10 cellular contexts compared by ENCODE assay signal in the genomic region with DNA sequence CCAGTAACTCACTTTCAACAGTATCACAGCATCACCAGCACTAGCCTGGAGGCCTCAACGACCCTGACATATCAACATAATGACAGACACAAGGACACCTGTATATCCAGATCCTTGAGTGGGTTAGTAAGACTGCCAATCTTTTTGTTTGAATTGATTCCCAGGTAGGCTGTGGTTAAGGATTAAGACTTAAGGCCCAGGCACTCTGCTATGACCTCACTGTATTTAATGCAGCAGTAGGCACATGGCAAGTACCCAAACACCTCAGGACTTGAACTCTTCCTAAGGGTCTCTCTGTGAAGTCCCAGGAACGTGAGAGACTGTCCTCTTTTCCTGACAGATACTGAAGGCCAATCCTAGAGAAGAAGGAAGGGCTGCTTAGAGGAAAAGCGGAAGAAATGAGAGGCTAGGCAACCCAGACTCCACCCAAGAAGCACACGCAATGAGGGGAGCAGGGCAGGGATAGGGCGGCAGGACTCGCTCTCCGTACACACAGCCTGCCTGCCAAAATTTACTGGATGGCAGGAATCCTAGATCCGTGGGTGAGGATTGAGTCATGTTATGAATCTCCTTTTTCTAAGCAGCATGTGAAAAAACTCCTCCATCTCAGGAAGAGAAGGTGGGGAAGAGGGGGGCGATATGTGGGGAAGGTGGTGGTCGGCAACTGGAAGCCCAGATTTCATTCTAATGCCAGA.
A peak's percentile ranks its signal among the peaks of the same experiment; 100 is the strongest.
DNase-seq lines count a peak whose midpoint lies in the region; TF ChIP-seq lines count a peak whose summit lies in the region.
"Had no signal": no experiment of that assay in that cellular context is flagged by ENCODE, and none has a peak within 500 bp of the region (broad histone marks: within the 10 kb centered on the region; RNA-seq: fewer than 3 reads in every experiment).

No MANE protein-coding gene starts in this region.

- H3K27ac Mint-ChIP-seq in activated naive CD4-positive, alpha-beta T cell treated with anti-CD3 and anti-CD28 coated beads, Interleukin-2, amount 10 ng/mL, durations not matched to agents 7 days and 5 days: no peak overlapping the region

- in situ Hi-C loops in GM23248 (cut with MboI): no loop called here
- in situ Hi-C loops in astrocyte of the cerebellum (cut with HindIII; ENCODE audit: low sequenced_read_pairs): no loop called here

- H3K27ac ChIP-seq in GM23248 (peak overlapping the region; percentile 81), skeletal muscle tissue (ENCODE audit: low read depth, low read length) (peak overlapping the region; percentile 67)

- H3K4me2 ChIP-seq in GM23248 (ENCODE audit: unreplicated experiment): peak overlapping the region; percentile 56

- no peaks in the 10 kb centered on the region for H3K9me3 Mint-ChIP-seq in activated naive CD4-positive, alpha-beta T cell treated with anti-CD3 and anti-CD28 coated beads, Interleukin-2, amount 10 ng/mL, durations not matched to agents 7 days and 5 days

- H3K9ac ChIP-seq in GM23248: peak overlapping the region; percentile 65
- peak overlapping the region in 2 of 3 donors; percentile 26 to 69 for H3K9ac ChIP-seq in skeletal muscle tissue (ENCODE audit: low read depth in 1 of 3, low read length in 3 of 3)

- H4K20me1 ChIP-seq in GM23248 (ENCODE audit: insufficient read depth): no peaks in the 10 kb centered on the region

- CTCF ChIA-PET in activated naive CD4-positive, alpha-beta T cell treated with anti-CD3 and anti-CD28 coated beads, Interleukin-2, amount 10 ng/mL, durations not matched to agents 7 days and 5 days (lab: Charles Lee): no interaction called here

- H3K4me3 ChIP-seq in GM23248 (peak overlapping the region; percentile 53), astrocyte of the cerebellum (ENCODE audit: low read depth, low read length) (no peak overlapping the region), skeletal muscle tissue (ENCODE audit: low read length in 3 of 3) (peak overlapping the region in 2 of 3 donors; percentile 29 to 49)

- H2AFZ ChIP-seq in GM23248: peak overlapping the region; percentile 81

- no peaks in the 10 kb centered on the region for H3K27me3 Mint-ChIP-seq in activated naive CD4-positive, alpha-beta T cell treated with anti-CD3 and anti-CD28 coated beads, Interleukin-2, amount 10 ng/mL, durations not matched to agents 7 days and 5 days

- H3K9me2 ChIP-seq in GM23248 (ENCODE audit: insufficient read depth): no peaks in the 10 kb centered on the region

- H3K4me1 ChIP-seq in GM23248 (ENCODE audit: insufficient read depth) (peaks cover 37% of the 10 kb centered on the region), skeletal muscle tissue (ENCODE audit: control insufficient read depth in 3 of 3, insufficient read depth in 3 of 3, low read length in 3 of 3) (peaks cover 28 to 45% (median 35%) of the 10 kb centered on the region in 3 donors)

- DNase-seq in GM23248: peak; percentile 97
- peak; percentile 88 for DNase-seq in astrocyte of the cerebellum (ENCODE audit: low read depth)
- DNase-seq in hippocampal formation (lab: John Stamatoyannopoulos, UW): peak; percentile 45 to 81
- DNase-seq in HUDEP-2 (lab: John Stamatoyannopoulos, UW; ENCODE audit: unreplicated experiment in 76 of 76): no peak
- no peak for DNase-seq in central memory CD4-positive, alpha-beta T cell
- DNase-seq in activated CD8-positive, alpha-beta memory T cell treated with anti-CD3 and anti-CD28 coated beads, Interleukin-2, amount 50 U/mL, for 4 hours: no peak
- DNase-seq in activated naive CD4-positive, alpha-beta T cell treated with anti-CD3 and anti-CD28 coated beads, Interleukin-2, amount 10 ng/mL, durations not matched to agents 7 days and 5 days: no peak
- DNase-seq: activated CD4-positive, CD25-positive, alpha-beta regulatory T cell; trophoblast cell had no signal

- H3K79me2 ChIP-seq in GM23248 (ENCODE audit: insufficient read depth): no peaks in the 10 kb centered on the region

- peaks cover 29% of the 10 kb centered on the region for H3F3A ChIP-seq in GM23248 (ENCODE audit: insufficient read depth)

- WGBS in GM23248 (ENCODE audit: low coverage in 1 of 2, low lambda C conversion rate in 2 of 2, missing lambda C conversion rate in 2 of 2), 2 experiments: 2 to 4% methylated on average over 10 of the region's 10 CpGs

- H3K27me3 ChIP-seq in GM23248 (replicated peaks; ENCODE audit: insufficient read depth) (no peaks in the 10 kb centered on the region), skeletal muscle tissue (ENCODE audit: control insufficient read depth in 3 of 3, insufficient read depth in 3 of 3, low read length in 3 of 3) (no peaks in the 10 kb centered on the region)

- no peak overlapping the region for H3K4me3 Mint-ChIP-seq in activated naive CD4-positive, alpha-beta T cell treated with anti-CD3 and anti-CD28 coated beads, Interleukin-2, amount 10 ng/mL, durations not matched to agents 7 days and 5 days

- H3K9me3 ChIP-seq in GM23248 (ENCODE audit: low read depth) (no peaks in the 10 kb centered on the region), skeletal muscle tissue (ENCODE audit: control insufficient read depth in 3 of 3, low read length in 3 of 3) (no peaks in the 10 kb centered on the region)

- H3K36me3 Mint-ChIP-seq in activated naive CD4-positive, alpha-beta T cell treated with anti-CD3 and anti-CD28 coated beads, Interleukin-2, amount 10 ng/mL, durations not matched to agents 7 days and 5 days: no peaks in the 10 kb centered on the region

- no peaks in the 10 kb centered on the region for H3K36me3 ChIP-seq in GM23248 (ENCODE audit: low read depth)
- no peaks in the 10 kb centered on the region for H3K36me3 ChIP-seq in skeletal muscle tissue (ENCODE audit: control insufficient read depth in 3 of 3, insufficient read depth in 3 of 3, low read length in 3 of 3)

- no peaks in the 10 kb centered on the region for H3K4me1 Mint-ChIP-seq in activated naive CD4-positive, alpha-beta T cell treated with anti-CD3 and anti-CD28 coated beads, Interleukin-2, amount 10 ng/mL, durations not matched to agents 7 days and 5 days

- TF ChIP-seq CTCF in astrocyte of the cerebellum (IDR thresholded peaks at IDR 0.05; ENCODE audit: low read depth, low read length, missing control alignments): no peak

Comparison
In these comparisons a context has a peak if more than half of its experiments do, and no peak if none do; other contexts are left out.
1. DNase-seq: peak in GM23248 (single experiment), astrocyte of the cerebellum (single experiment) and hippocampal formation (2 of 2); none in HUDEP-2 (0 of 76), central memory CD4-positive, alpha-beta T cell (single experiment), activated CD8-positive, alpha-beta memory T cell treated with anti-CD3 and anti-CD28 coated beads, Interleukin-2, amount 50 U/mL, for 4 hours (single experiment) and activated naive CD4-positive, alpha-beta T cell treated with anti-CD3 and anti-CD28 coated beads, Interleukin-2, amount 10 ng/mL, durations not matched to agents 7 days and 5 days (single experiment).